In the genomic region with DNA sequence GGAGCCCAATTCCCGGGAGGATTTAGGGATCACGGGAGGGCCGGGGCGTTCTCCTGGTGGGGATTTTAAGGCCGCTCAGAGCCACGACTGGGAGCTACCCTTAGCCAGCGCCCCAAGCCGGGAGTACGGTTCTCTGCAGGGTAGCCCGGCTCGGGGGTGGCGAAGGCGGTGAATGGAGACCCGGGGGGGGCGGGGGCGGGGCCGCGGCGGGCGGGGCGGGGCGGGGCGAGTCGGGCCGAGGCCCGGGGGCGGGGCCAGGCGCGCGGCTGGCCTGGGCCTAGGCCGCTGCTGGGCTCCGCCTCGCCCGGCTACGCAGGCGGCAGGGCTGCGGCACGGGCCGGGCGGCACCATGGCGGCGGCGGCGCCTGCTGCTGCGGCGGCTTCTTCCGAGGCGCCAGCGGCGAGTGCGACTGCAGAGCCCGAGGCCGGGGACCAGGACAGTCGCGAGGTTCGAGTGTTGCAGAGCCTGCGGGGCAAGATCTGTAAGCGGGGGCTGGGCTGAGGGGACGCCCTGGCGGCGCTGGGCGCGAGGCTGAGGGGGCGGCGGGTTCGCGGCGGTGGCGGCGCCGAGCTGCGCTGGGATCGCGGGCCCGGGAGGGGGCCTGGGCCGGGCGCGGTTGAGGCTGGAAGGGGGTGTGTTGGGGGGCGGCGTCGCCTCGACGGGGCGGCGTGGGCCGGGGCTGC, we compare ENCODE assay signal across 8 cellular contexts. TPM values are rescaled to one million over a fixed set of nuclear protein-coding genes. Genes with fewer than 3 reads are reported as not detected.
DNase-seq lines count a peak whose midpoint lies in the region; ATAC-seq lines count a peak whose summit lies in the region.

A gene with protein sequence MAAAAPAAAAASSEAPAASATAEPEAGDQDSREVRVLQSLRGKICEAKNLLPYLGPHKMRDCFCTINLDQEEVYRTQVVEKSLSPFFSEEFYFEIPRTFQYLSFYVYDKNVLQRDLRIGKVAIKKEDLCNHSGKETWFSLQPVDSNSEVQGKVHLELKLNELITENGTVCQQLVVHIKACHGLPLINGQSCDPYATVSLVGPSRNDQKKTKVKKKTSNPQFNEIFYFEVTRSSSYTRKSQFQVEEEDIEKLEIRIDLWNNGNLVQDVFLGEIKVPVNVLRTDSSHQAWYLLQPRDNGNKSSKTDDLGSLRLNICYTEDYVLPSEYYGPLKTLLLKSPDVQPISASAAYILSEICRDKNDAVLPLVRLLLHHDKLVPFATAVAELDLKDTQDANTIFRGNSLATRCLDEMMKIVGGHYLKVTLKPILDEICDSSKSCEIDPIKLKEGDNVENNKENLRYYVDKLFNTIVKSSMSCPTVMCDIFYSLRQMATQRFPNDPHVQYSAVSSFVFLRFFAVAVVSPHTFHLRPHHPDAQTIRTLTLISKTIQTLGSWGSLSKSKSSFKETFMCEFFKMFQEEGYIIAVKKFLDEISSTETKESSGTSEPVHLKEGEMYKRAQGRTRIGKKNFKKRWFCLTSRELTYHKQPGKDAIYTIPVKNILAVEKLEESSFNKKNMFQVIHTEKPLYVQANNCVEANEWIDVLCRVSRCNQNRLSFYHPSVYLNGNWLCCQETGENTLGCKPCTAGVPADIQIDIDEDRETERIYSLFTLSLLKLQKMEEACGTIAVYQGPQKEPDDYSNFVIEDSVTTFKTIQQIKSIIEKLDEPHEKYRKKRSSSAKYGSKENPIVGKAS (plus strand): TSS at position 293 of the 684 bp plus-strand sequence. CDS start 57 bp downstream, at position 350.

- H3K9me3 Mint-ChIP-seq in activated CD8-positive, alpha-beta memory T cell treated with anti-CD3 and anti-CD28 coated beads, Interleukin-2, amount 10 ng/mL, durations not matched to agents 7 days and 5 days (ENCODE audit: low read depth): no peaks in the 10 kb centered on the region

- peaks cover 59% of the 10 kb centered on the region for H3K4me1 Mint-ChIP-seq in activated CD8-positive, alpha-beta memory T cell treated with anti-CD3 and anti-CD28 coated beads, Interleukin-2, amount 10 ng/mL, durations not matched to agents 7 days and 5 days

- peaks cover 35% of the 10 kb centered on the region for H3K36me3 Mint-ChIP-seq in activated CD8-positive, alpha-beta memory T cell treated with anti-CD3 and anti-CD28 coated beads, Interleukin-2, amount 10 ng/mL, durations not matched to agents 7 days and 5 days

- peak within 1 kb of the TSS; percentile 98 for H3K27ac Mint-ChIP-seq in activated CD8-positive, alpha-beta memory T cell treated with anti-CD3 and anti-CD28 coated beads, Interleukin-2, amount 10 ng/mL, durations not matched to agents 7 days and 5 days

- DNase-seq in COLO668 (lab: John Stamatoyannopoulos, UW; ENCODE audit: unreplicated experiment) (peak; percentile 77), HT-29 (ENCODE audit: low spot score) (peak; percentile 73), NOMO-1 treated with DMSO at 0.1 percent for 48 hours (lab: John Stamatoyannopoulos, UW; ENCODE audit: unreplicated experiment) (peak; percentile 69), mesenteric fat pad (ENCODE audit: low spot score) (no peak)
- peak; percentile 72 for DNase-seq in activated CD8-positive, alpha-beta memory T cell treated with anti-CD3 and anti-CD28 coated beads, Interleukin-2, amount 10 ng/mL, durations not matched to agents 7 days and 5 days
- peak; percentile 41 for DNase-seq in stimulated activated CD8-positive, alpha-beta memory T cell treated with anti-CD3 and anti-CD28 coated beads, Interleukin-15, amount 100 ng/mL, for 24 hours (ENCODE audit: low read depth)

- CTCF ChIA-PET in activated CD8-positive, alpha-beta memory T cell treated with anti-CD3 and anti-CD28 coated beads, Interleukin-2, amount 10 ng/mL, durations not matched to agents 7 days and 5 days (lab: Charles Lee): interaction anchor here (0.7 to 3.0 kb wide), 14 partner anchors 10 to 388 kb away, joined by 3 to 19 read pairs (median 4); no protein-coding TSS in a partner anchor

- ATAC-seq in GM19467 (IDR thresholded peaks at IDR 0.05; ENCODE audit: unreplicated experiment): peak; percentile 56
- peak; percentile 79 for ATAC-seq in activated CD8-positive, alpha-beta memory T cell treated with anti-CD3 and anti-CD28 coated beads, Interleukin-2, amount 10 ng/mL, durations not matched to agents 7 days and 5 days

- peak within 1 kb of the TSS; percentile 83 for H3K4me3 Mint-ChIP-seq in activated CD8-positive, alpha-beta memory T cell treated with anti-CD3 and anti-CD28 coated beads, Interleukin-2, amount 10 ng/mL, durations not matched to agents 7 days and 5 days

- in situ Hi-C loops in endometrial microvascular endothelial cells (cut with HindIII; ENCODE audit: inconsistent ontology term, low pct_unique_long_range_greater_than_20kb, low sequenced_read_pairs): no loop called here

- peaks cover 2% of the 10 kb centered on the region for H3K27me3 Mint-ChIP-seq in activated CD8-positive, alpha-beta memory T cell treated with anti-CD3 and anti-CD28 coated beads, Interleukin-2, amount 10 ng/mL, durations not matched to agents 7 days and 5 days

RNA-seq across cellular contexts. Expression of the gene that starts here (rescaled TPM):
- 2.7 and 3.0 TPM in 2 replicates for total RNA-seq in HT-29 (2014; rRNA removed; shearing (Covaris generic))
- total RNA-seq in activated CD8-positive, alpha-beta memory T cell treated with anti-CD3 and anti-CD28 coated beads, Interleukin-2, amount 10 ng/mL, durations not matched to agents 7 days and 5 days: 10 to 100 TPM; 42.4 to 54.8 TPM
- 12.7 TPM for total RNA-seq in endometrial microvascular endothelial cells (ENCODE audit: inconsistent ontology term)
- total RNA-seq in mesenteric fat pad: 24.4 TPM
